ENCODE assay signal across 8 cellular contexts in the genomic region with DNA sequence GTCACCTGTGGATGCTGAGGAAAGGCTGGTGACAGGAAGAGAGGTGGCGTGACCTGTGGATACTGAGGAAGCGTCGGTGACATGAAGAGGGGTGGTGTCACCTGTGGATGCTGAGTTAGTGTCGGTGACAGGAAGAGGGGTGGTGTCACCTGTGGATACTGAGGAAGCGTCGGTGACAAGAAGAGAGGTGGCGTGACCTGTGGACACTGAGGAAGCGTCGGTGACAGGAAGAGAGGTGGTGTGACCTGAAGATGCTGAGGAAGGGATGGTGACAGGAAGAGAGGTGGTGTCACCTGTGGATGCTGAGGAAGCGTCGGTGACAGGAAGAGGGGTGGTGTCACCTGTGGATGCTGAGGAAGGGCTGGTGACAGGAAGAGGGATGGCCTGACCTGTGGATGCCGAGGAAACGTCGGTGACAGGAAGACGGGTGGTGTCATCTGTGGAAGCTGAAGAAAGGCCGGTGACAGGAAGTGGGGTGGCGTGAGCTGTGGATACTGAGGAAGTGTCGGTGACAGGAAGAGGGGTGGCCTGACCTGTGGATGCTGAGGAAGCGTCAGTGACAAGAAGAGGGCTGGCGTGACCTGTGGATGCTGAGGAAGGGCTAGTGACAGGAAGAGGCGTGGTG. TPM values are rescaled to one million over a fixed set of nuclear protein-coding genes. Genes with fewer than 3 reads are reported as not detected.
A peak's percentile ranks its signal among the peaks of the same experiment; 100 is the strongest.
DNase-seq lines count a peak whose midpoint lies in the region; ATAC-seq, FAIRE-seq and TF ChIP-seq lines count a peak whose summit lies in the region.
"Not testable (repeated sequence)": the region's sequence is repeated elsewhere in the genome, so short reads cannot be mapped to it uniquely, and the experiment has no call there.
"Had no signal": no experiment of that assay in that cellular context is flagged by ENCODE, and none has a peak within 500 bp of the region (broad histone marks: within the 10 kb centered on the region; RNA-seq: fewer than 3 reads in every experiment).

No MANE protein-coding gene starts in this region.

- not testable (repeated sequence) for TF ChIP-seq EP300 in sigmoid colon (IDR thresholded peaks at IDR 0.05)

- intact Hi-C loops in activated T-helper 1 cell treated with anti-CD3 and anti-CD28 coated beads, Interleukin-12 subunit alpha, Interleukin-12 subunit beta, Interleukin-2, Interleukin-4 antibody, amounts not matched to agents 30 ng/mL and 10 ng/mL and 1 ng/mL, durations not matched to agents 14 hours and 24 hours and 36 hours (cut with micrococcal nuclease); cardiac septum (cut with DNase I); naive thymus-derived CD4-positive, alpha-beta T cell (cut with micrococcal nuclease); sigmoid colon (cut with DNase I): not testable (repeated sequence)

- H3K9me3 ChIP-seq in naive thymus-derived CD4-positive, alpha-beta T cell (ENCODE audit: control insufficient read depth in 2 of 3, low read length in 3 of 3), result peaks cover 0 to 36% (median 12%) of the 10 kb centered on the region in 3 experiments
- not testable (repeated sequence) for H3K9me3 ChIP-seq in sigmoid colon

- not testable (repeated sequence) for TF ChIP-seq CTCF in sigmoid colon (IDR thresholded peaks at IDR 0.05)

- H3K27me3 ChIP-seq in naive thymus-derived CD4-positive, alpha-beta T cell (ENCODE audit: control insufficient read depth in 2 of 2, insufficient read depth in 2 of 2, low read length in 2 of 2); sigmoid colon: not testable (repeated sequence)

- peak overlapping the region; percentile 1 for H3K4me3 Mint-ChIP-seq in activated CD4-positive, alpha-beta T cell treated with anti-CD3 and anti-CD28 coated beads, Interleukin-2, amount 10 ng/mL, durations not matched to agents 7 days and 5 days
- not testable (repeated sequence) for H3K4me3 Mint-ChIP-seq in activated T-helper 1 cell treated with anti-CD3 and anti-CD28 coated beads, Interleukin-12 subunit alpha, Interleukin-12 subunit beta, Interleukin-2, Interleukin-4 antibody, amounts not matched to agents 30 ng/mL and 10 ng/mL and 1 ng/mL, durations not matched to agents 14 hours and 24 hours and 36 hours; activated naive CD8-positive, alpha-beta T cell treated with anti-CD3 and anti-CD28 coated beads for 36 hours
- H3K4me3 Mint-ChIP-seq in naive thymus-derived CD4-positive, alpha-beta T cell, result peak overlapping the region; percentile 3 to 83 (median 70)

- H3K27me3 Mint-ChIP-seq in activated CD4-positive, alpha-beta T cell treated with anti-CD3 and anti-CD28 coated beads, Interleukin-2, amount 10 ng/mL, durations not matched to agents 7 days and 5 days; activated T-helper 1 cell treated with anti-CD3 and anti-CD28 coated beads, Interleukin-12 subunit alpha, Interleukin-12 subunit beta, Interleukin-2, Interleukin-4 antibody, amounts not matched to agents 30 ng/mL and 10 ng/mL and 1 ng/mL, durations not matched to agents 14 hours and 24 hours and 36 hours (ENCODE audit: insufficient read depth); activated naive CD8-positive, alpha-beta T cell treated with anti-CD3 and anti-CD28 coated beads for 36 hours; naive thymus-derived CD4-positive, alpha-beta T cell: not testable (repeated sequence)

- H3K27ac ChIP-seq in naive thymus-derived CD4-positive, alpha-beta T cell (ENCODE audit: low read depth, low read length); sigmoid colon: not testable (repeated sequence)

- 86 to 95% methylated on average over 21 of the region's 21 CpGs for WGBS in sigmoid colon, 2 donors

- not testable (repeated sequence) for ATAC-seq in naive thymus-derived CD4-positive, alpha-beta T cell

- H3K36me3 ChIP-seq in naive thymus-derived CD4-positive, alpha-beta T cell (ENCODE audit: control insufficient read depth in 2 of 3, insufficient read depth in 3 of 3, low read length in 3 of 3); sigmoid colon: not testable (repeated sequence)

- H3K27ac Mint-ChIP-seq in activated CD4-positive, alpha-beta T cell treated with anti-CD3 and anti-CD28 coated beads, Interleukin-2, amount 10 ng/mL, durations not matched to agents 7 days and 5 days, result peak overlapping the region; percentile 85
- peak overlapping the region; percentile 82 for H3K27ac Mint-ChIP-seq in activated T-helper 1 cell treated with anti-CD3 and anti-CD28 coated beads, Interleukin-12 subunit alpha, Interleukin-12 subunit beta, Interleukin-2, Interleukin-4 antibody, amounts not matched to agents 30 ng/mL and 10 ng/mL and 1 ng/mL, durations not matched to agents 14 hours and 24 hours and 36 hours
- H3K27ac Mint-ChIP-seq in activated naive CD8-positive, alpha-beta T cell treated with anti-CD3 and anti-CD28 coated beads for 36 hours, result peak overlapping the region; percentile 78
- peak overlapping the region; percentile 83 to 94 (median 88) for H3K27ac Mint-ChIP-seq in naive thymus-derived CD4-positive, alpha-beta T cell

- peaks cover 59% of the 10 kb centered on the region for H3K4me1 Mint-ChIP-seq in activated CD4-positive, alpha-beta T cell treated with anti-CD3 and anti-CD28 coated beads, Interleukin-2, amount 10 ng/mL, durations not matched to agents 7 days and 5 days
- peaks cover 53% of the 10 kb centered on the region for H3K4me1 Mint-ChIP-seq in activated T-helper 1 cell treated with anti-CD3 and anti-CD28 coated beads, Interleukin-12 subunit alpha, Interleukin-12 subunit beta, Interleukin-2, Interleukin-4 antibody, amounts not matched to agents 30 ng/mL and 10 ng/mL and 1 ng/mL, durations not matched to agents 14 hours and 24 hours and 36 hours (ENCODE audit: low read depth)
- H3K4me1 Mint-ChIP-seq in activated naive CD8-positive, alpha-beta T cell treated with anti-CD3 and anti-CD28 coated beads for 36 hours, result peaks cover 43% of the 10 kb centered on the region
- H3K4me1 Mint-ChIP-seq in naive thymus-derived CD4-positive, alpha-beta T cell, result peaks cover 67 to 85% (median 83%) of the 10 kb centered on the region in 7 donors

- H3K9me3 Mint-ChIP-seq in activated CD4-positive, alpha-beta T cell treated with anti-CD3 and anti-CD28 coated beads, Interleukin-2, amount 10 ng/mL, durations not matched to agents 7 days and 5 days, result peaks cover 68% of the 10 kb centered on the region
- H3K9me3 Mint-ChIP-seq in activated T-helper 1 cell treated with anti-CD3 and anti-CD28 coated beads, Interleukin-12 subunit alpha, Interleukin-12 subunit beta, Interleukin-2, Interleukin-4 antibody, amounts not matched to agents 30 ng/mL and 10 ng/mL and 1 ng/mL, durations not matched to agents 14 hours and 24 hours and 36 hours, result peaks cover 75% of the 10 kb centered on the region
- H3K9me3 Mint-ChIP-seq in activated naive CD8-positive, alpha-beta T cell treated with anti-CD3 and anti-CD28 coated beads for 36 hours, result peaks cover 52% of the 10 kb centered on the region
- H3K9me3 Mint-ChIP-seq in naive thymus-derived CD4-positive, alpha-beta T cell, result peaks cover 25 to 78% (median 58%) of the 10 kb centered on the region in 11 donors

- peak; percentile 42 for FAIRE-seq in HTR-8/SVneo (lab: Jason Lieb, UNC)

- H3K4me1 ChIP-seq in naive thymus-derived CD4-positive, alpha-beta T cell (ENCODE audit: control insufficient read depth in 2 of 2, insufficient read depth in 2 of 2, low read length in 2 of 2), result peaks cover 13 to 21% of the 10 kb centered on the region in 2 donors
- H3K4me1 ChIP-seq in sigmoid colon, result not testable (repeated sequence)

- TF ChIP-seq POLR2A in sigmoid colon (IDR thresholded peaks at IDR 0.05), result not testable (repeated sequence)

- CTCF ChIA-PET in activated CD4-positive, alpha-beta T cell treated with anti-CD3 and anti-CD28 coated beads, Interleukin-2, amount 10 ng/mL, durations not matched to agents 7 days and 5 days (lab: Charles Lee), result not testable (repeated sequence)
- CTCF ChIA-PET in naive thymus-derived CD4-positive, alpha-beta T cell (lab: Charles Lee), result interaction anchor here (0.6 kb wide), 1 partner anchor 74 kb away, joined by 3 read pairs; no protein-coding TSS in a partner anchor

- POLR2A ChIA-PET in activated CD4-positive, alpha-beta T cell treated with anti-CD3 and anti-CD28 coated beads, Interleukin-2, amount 10 ng/mL, durations not matched to agents 7 days and 5 days (lab: Charles Lee); naive thymus-derived CD4-positive, alpha-beta T cell (lab: Charles Lee): not testable (repeated sequence)

- H3K36me3 Mint-ChIP-seq in activated CD4-positive, alpha-beta T cell treated with anti-CD3 and anti-CD28 coated beads, Interleukin-2, amount 10 ng/mL, durations not matched to agents 7 days and 5 days (ENCODE audit: low read depth), result peaks cover 59% of the 10 kb centered on the region
- peaks cover 39% of the 10 kb centered on the region for H3K36me3 Mint-ChIP-seq in activated T-helper 1 cell treated with anti-CD3 and anti-CD28 coated beads, Interleukin-12 subunit alpha, Interleukin-12 subunit beta, Interleukin-2, Interleukin-4 antibody, amounts not matched to agents 30 ng/mL and 10 ng/mL and 1 ng/mL, durations not matched to agents 14 hours and 24 hours and 36 hours (ENCODE audit: low read depth)
- H3K36me3 Mint-ChIP-seq in activated naive CD8-positive, alpha-beta T cell treated with anti-CD3 and anti-CD28 coated beads for 36 hours, result peaks cover 56% of the 10 kb centered on the region
- H3K36me3 Mint-ChIP-seq in naive thymus-derived CD4-positive, alpha-beta T cell, result peaks cover 14 to 84% (median 44%) of the 10 kb centered on the region in 5 donors

- H3K4me3 ChIP-seq in naive thymus-derived CD4-positive, alpha-beta T cell (ENCODE audit: low read length); sigmoid colon: not testable (repeated sequence)

- not testable (repeated sequence) for DNase-seq in HTR-8/SVneo (ENCODE audit: insufficient read length, low spot score); activated CD4-positive, alpha-beta T cell treated with anti-CD3 and anti-CD28 coated beads, Interleukin-2, amount 10 ng/mL, durations not matched to agents 7 days and 5 days; activated T-helper 1 cell treated with anti-CD3 and anti-CD28 coated beads, Interleukin-12 subunit alpha, Interleukin-12 subunit beta, Interleukin-2, Interleukin-4 antibody, amounts not matched to agents 30 ng/mL and 10 ng/mL and 1 ng/mL, durations not matched to agents 14 hours and 24 hours and 36 hours (ENCODE audit: low spot score); activated naive CD8-positive, alpha-beta T cell treated with anti-CD3 and anti-CD28 coated beads for 36 hours
- peak; percentile 63 for DNase-seq in cardiac septum (ENCODE audit: low spot score)
- peak in 1 of 9 donors; percentile 22 for DNase-seq in naive thymus-derived CD4-positive, alpha-beta T cell
- DNase-seq in sigmoid colon, result peak; percentile 19

RNA-seq across cellular contexts. Expression of a gene that starts 25.8 kb away (rescaled TPM):
- under 1 TPM; under 0.01 to 0.15 TPM for total RNA-seq in activated CD4-positive, alpha-beta T cell treated with anti-CD3 and anti-CD28 coated beads, Interleukin-2, amount 10 ng/mL, durations not matched to agents 7 days and 5 days
- total RNA-seq in activated T-helper 1 cell treated with anti-CD3 and anti-CD28 coated beads, Interleukin-12 subunit alpha, Interleukin-12 subunit beta, Interleukin-2, Interleukin-4 antibody, amounts not matched to agents 30 ng/mL and 10 ng/mL and 1 ng/mL, durations not matched to agents 14 hours and 24 hours and 36 hours, result 1.6 and 2.4 TPM in 2 replicates
- under 1 TPM; 0.08 to 0.14 TPM for total RNA-seq in activated naive CD8-positive, alpha-beta T cell treated with anti-CD3 and anti-CD28 coated beads for 36 hours
- total RNA-seq in cardiac septum (0.03 TPM), sigmoid colon (1 to 10 TPM in 1 of 4 donors, under 1 TPM in 2, not detected in 1; under 0.01 to 6.4 (median 0.36) TPM)
- under 1 TPM in 2 of 5 experiments, not detected in 3; 0.07 to 0.48 TPM for total RNA-seq in naive thymus-derived CD4-positive, alpha-beta T cell
- not detected for polyA plus RNA-seq in naive thymus-derived CD4-positive, alpha-beta T cell
- polyA plus RNA-seq in sigmoid colon, result 100 to 1,000 TPM in 1 of 3 donors, 1 to 10 TPM in 2; 8.4 to 195 (median 8.8) TPM
- total RNA-seq: PC-3 had no signal
